Comparison of ENCODE assay signal across 25 cellular contexts in genomic region chr4:148883891-148884290, GRCh38.
A peak's percentile ranks its signal among the peaks of the same experiment; 100 is the strongest.
DNase-seq lines count a peak whose midpoint lies in the region; FAIRE-seq and TF ChIP-seq lines count a peak whose summit lies in the region.
"Had no signal": no experiment of that assay in that cellular context is flagged by ENCODE, and none has a peak within 500 bp of the region (broad histone marks: within the 10 kb centered on the region; RNA-seq: fewer than 3 reads in every experiment).

No MANE protein-coding gene starts in this region.

- H3K9ac ChIP-seq in OCI-LY3 (ENCODE audit: low read length) (no peak overlapping the region), H1 (replicated peaks in 1 of 4; ENCODE audit: extremely low read depth in 1 of 4, low read depth in 3 of 4, low read length in 3 of 4) (no peak overlapping the region)
- H3K9ac ChIP-seq: BLaER1 treated with 17β-estradiol and CSF1 and Interleukin-3, amounts not matched to agents 10 nM and 100 nM had no signal

- H4K5ac ChIP-seq in H1 (ENCODE audit: insufficient read length, low read depth, low read length), result no peak overlapping the region

- WGBS in H1 (ENCODE audit: extremely low coverage in 1 of 2, insufficient coverage in 1 of 2, insufficient read length in 1 of 2, insufficient replicate concordance in 2 of 2, low coverage in 1 of 2, low lambda C conversion rate in 2 of 2, missing lambda C conversion rate in 1 of 2), 2 experiments, result 83% methylated on average over 3 of the region's 3 CpGs; no CpG with 5 or more reads in 1 of the 2 experiments
- 87% methylated on average over 3 of the region's 3 CpGs for WGBS in esophagus muscularis mucosa

- no peak overlapping the region for H3K56ac ChIP-seq in H1 (replicated peaks; ENCODE audit: insufficient read length, low read depth, low read length)

- TF ChIP-seq RAD21 in H1 (IDR thresholded peaks at IDR 0.05 in 1 of 2, conservative IDR thresholded peaks at IDR 0.05 in 1 of 2; ENCODE audit: low read depth in 2 of 2, low read length in 2 of 2), result no peak

- intact Hi-C loops in Calu3 (cut with micrococcal nuclease; ENCODE audit: unreplicated experiment) (no loop called here), esophagus muscularis mucosa (cut with DNase I) (no loop called here)

- H3K23ac ChIP-seq in H1 (ENCODE audit: insufficient read length), result no peak overlapping the region

- no peak for TF ChIP-seq POLR2A in H1 (IDR thresholded peaks at IDR 0.05; ENCODE audit: control extremely low read depth in 1 of 2, low read depth in 2 of 2, low read length in 2 of 2)
- TF ChIP-seq POLR2A in esophagus muscularis mucosa (IDR thresholded peaks at IDR 0.05; ENCODE audit: low read depth), result no peak

- no peak overlapping the region for H3K14ac ChIP-seq in H1 (ENCODE audit: insufficient read length)

- H3K79me1 ChIP-seq in H1 (ENCODE audit: low read depth, low read length), result no peaks in the 10 kb centered on the region

- TF ChIP-seq CTCF in Calu3 (IDR thresholded peaks at IDR 0.05; ENCODE audit: unreplicated experiment) (no peak), OCI-LY3 (IDR thresholded peaks at IDR 0.05; ENCODE audit: low read depth, low read length) (no peak), H1 (IDR thresholded peaks at IDR 0.05; ENCODE audit: control extremely low read depth in 1 of 3, insufficient read depth in 1 of 3, low read depth in 1 of 3, low read length in 3 of 3) (no peak), esophagus muscularis mucosa (IDR thresholded peaks at IDR 0.05) (no peak), osteocyte (IDR thresholded peaks at IDR 0.05) (no peak)

- H3K4me3 ChIP-seq in OCI-LY3 (ENCODE audit: low read length) (no peak overlapping the region), H1 (ENCODE audit: extremely low read depth in 1 of 4, insufficient read depth in 2 of 4, low read depth in 3 of 4, low read length in 4 of 4) (no peak overlapping the region), esophagus muscularis mucosa (no peak overlapping the region)
- H3K4me3 ChIP-seq: A549; BLaER1 treated with 17β-estradiol and CSF1 and Interleukin-3, amounts not matched to agents 10 nM and 100 nM; GM12878 had no signal

- H3K9me3 Mint-ChIP-seq in Calu3 (ENCODE audit: low read depth, unreplicated experiment), result peaks cover 2% of the 10 kb centered on the region
- no peaks in the 10 kb centered on the region for H3K9me3 Mint-ChIP-seq in osteocyte (ENCODE audit: unreplicated experiment)
- H3K9me3 Mint-ChIP-seq: CD8-positive, alpha-beta T cell had no signal

- H2AFZ ChIP-seq in OCI-LY3 (ENCODE audit: low read depth, low read length), result peak overlapping the region; percentile 44; the same call in 1 of the 2 replicates
- no peak overlapping the region for H2AFZ ChIP-seq in H1 (ENCODE audit: low read length)

- H3K9me3 ChIP-seq in OCI-LY3 (ENCODE audit: insufficient read depth, low read length) (no peaks in the 10 kb centered on the region), H1 (ENCODE audit: insufficient read depth in 2 of 2, low read depth in 1 of 2, low read length in 1 of 2) (no peaks in the 10 kb centered on the region), esophagus muscularis mucosa (no peaks in the 10 kb centered on the region)
- H3K9me3 ChIP-seq: A549; BLaER1 treated with 17β-estradiol and CSF1 and Interleukin-3, amounts not matched to agents 10 nM and 100 nM; Caco-2 had no signal

- peak overlapping the region; percentile 58 for H3K27ac Mint-ChIP-seq in Calu3 (ENCODE audit: unreplicated experiment)
- no peak overlapping the region for H3K27ac Mint-ChIP-seq in osteocyte (ENCODE audit: unreplicated experiment)
- H3K27ac Mint-ChIP-seq: B cell; CD4-positive, alpha-beta T cell; CD8-positive, alpha-beta T cell had no signal

- no peak overlapping the region for H3K4me3 Mint-ChIP-seq in Calu3 (ENCODE audit: low read depth, unreplicated experiment)
- no peak overlapping the region for H3K4me3 Mint-ChIP-seq in osteocyte (ENCODE audit: unreplicated experiment)
- H3K4me3 Mint-ChIP-seq: B cell; CD4-positive, alpha-beta T cell; CD8-positive, alpha-beta T cell had no signal

- no peak overlapping the region for H4K91ac ChIP-seq in H1 (replicated peaks; ENCODE audit: insufficient read length, low read length)

- H3K36me3 ChIP-seq in OCI-LY3 (replicated peaks; ENCODE audit: low read depth, low read length) (no peaks in the 10 kb centered on the region), H1 (ENCODE audit: control insufficient read depth in 2 of 4, insufficient read depth in 4 of 4, low read length in 3 of 4) (no peaks in the 10 kb centered on the region), esophagus muscularis mucosa (no peaks in the 10 kb centered on the region)
- H3K36me3 ChIP-seq: BLaER1 treated with 17β-estradiol and CSF1 and Interleukin-3, amounts not matched to agents 10 nM and 100 nM had no signal

- CTCF ChIA-PET in Calu3 (lab: Charles Lee) (no interaction called here), H1 (lab: Charles Lee; ENCODE audit: partially characterized antibody) (no interaction called here)

- POLR2A ChIA-PET in H1 (lab: Charles Lee; ENCODE audit: partially characterized antibody), result no interaction called here

- no peaks in the 10 kb centered on the region; the same call in 1 of the 2 replicates for H3K23me2 ChIP-seq in H1 (ENCODE audit: low read depth, low read length)

- H2BK15ac ChIP-seq in H1 (ENCODE audit: low read length), result no peak overlapping the region

- H3K36me3 Mint-ChIP-seq in Calu3 (ENCODE audit: insufficient read depth, unreplicated experiment), result no peaks in the 10 kb centered on the region
- no peaks in the 10 kb centered on the region for H3K36me3 Mint-ChIP-seq in osteocyte (ENCODE audit: unreplicated experiment)
- H3K36me3 Mint-ChIP-seq: CD8-positive, alpha-beta T cell had no signal

- H2AK5ac ChIP-seq in H1 (ENCODE audit: low read depth, low read length), result no peak overlapping the region; the same call in 1 of the 2 replicates

- H3K27me3 Mint-ChIP-seq in Calu3 (ENCODE audit: unreplicated experiment) (no peaks in the 10 kb centered on the region), osteocyte (ENCODE audit: unreplicated experiment) (no peaks in the 10 kb centered on the region)
- H3K27me3 Mint-ChIP-seq: B cell had no signal

- DNase-seq in Calu3, result no peak
- DNase-seq in H1 (ENCODE audit: low read depth in 1 of 2, low spot score in 2 of 2), result no peak
- no peak for DNase-seq in esophagus muscularis mucosa (ENCODE audit: extremely low spot score)
- no peak for DNase-seq in osteocyte (ENCODE audit: extremely low spot score, unreplicated experiment)
- DNase-seq in ureter (ENCODE audit: low spot score), result no peak
- DNase-seq: AML-193; Caco-2; CD4-positive, alpha-beta T cell; CD8-positive, alpha-beta T cell; DMS 273 treated with DMSO at 0.1 percent for 48 hours; DMS153; DMS53; DMS79; DND-41; EL; GDM1 had no signal

- no peak overlapping the region; the same call in 1 of the 2 replicates for H2BK20ac ChIP-seq in H1 (ENCODE audit: low read length)

- no TSS peak for BruUV-seq in Calu3 (replicated peaks; lab: Mats Ljungman, UMichigan)

- H4K20me1 ChIP-seq in OCI-LY3 (ENCODE audit: insufficient read depth, low read length) (no peaks in the 10 kb centered on the region), H1 (replicated peaks in 1 of 2; ENCODE audit: control insufficient read depth in 1 of 2, insufficient read depth in 2 of 2, low read length in 2 of 2) (no peaks in the 10 kb centered on the region)
- H4K20me1 ChIP-seq: BLaER1 treated with 17β-estradiol and CSF1 and Interleukin-3, amounts not matched to agents 10 nM and 100 nM had no signal

- H3K4me1 ChIP-seq in OCI-LY3 (ENCODE audit: low read length), result no peaks in the 10 kb centered on the region
- peaks cover 3 to 11% (median 6%) of the 10 kb centered on the region in 4 experiments for H3K4me1 ChIP-seq in H1 (replicated peaks in 1 of 4; ENCODE audit: control insufficient read depth in 3 of 4, insufficient read depth in 4 of 4, low read length in 3 of 4)
- no peaks in the 10 kb centered on the region for H3K4me1 ChIP-seq in esophagus muscularis mucosa
- H3K4me1 ChIP-seq: A549; BLaER1 treated with 17β-estradiol and CSF1 and Interleukin-3, amounts not matched to agents 10 nM and 100 nM; Caco-2 had no signal

- H3K79me2 ChIP-seq in OCI-LY3 (ENCODE audit: low read length) (no peaks in the 10 kb centered on the region), H1 (ENCODE audit: control insufficient read depth in 1 of 2, insufficient read depth in 2 of 2, low read length in 2 of 2) (no peaks in the 10 kb centered on the region)

- peak overlapping the region; percentile 77; the same call in 1 of the 2 replicates for H2BK12ac ChIP-seq in H1 (ENCODE audit: low read depth, low read length)

- H3K4me2 ChIP-seq in OCI-LY3 (ENCODE audit: low read length) (no peak overlapping the region), H1 (ENCODE audit: insufficient read depth in 1 of 2, low read depth in 2 of 2, low read length in 2 of 2) (no peak overlapping the region)
- H3K4me2 ChIP-seq: A549; BLaER1 treated with 17β-estradiol and CSF1 and Interleukin-3, amounts not matched to agents 10 nM and 100 nM had no signal

- H3K4me1 Mint-ChIP-seq in Calu3 (ENCODE audit: low read depth, unreplicated experiment), result no peaks in the 10 kb centered on the region
- no peaks in the 10 kb centered on the region for H3K4me1 Mint-ChIP-seq in osteocyte (ENCODE audit: unreplicated experiment)
- H3K4me1 Mint-ChIP-seq: B cell had no signal

- no peak overlapping the region for H3K27ac ChIP-seq in OCI-LY3 (ENCODE audit: low read length)
- no peak overlapping the region for H3K27ac ChIP-seq in H1 (ENCODE audit: low read depth, low read length)
- H3K27ac ChIP-seq in esophagus muscularis mucosa (replicated peaks in 1 of 4), result no peak overlapping the region
- H3K27ac ChIP-seq: 22Rv1; A549; BLaER1 treated with 17β-estradiol and CSF1 and Interleukin-3, amounts not matched to agents 10 nM and 100 nM; C4-2B had no signal

- TF ChIP-seq EP300 in H1 (IDR thresholded peaks at IDR 0.05; ENCODE audit: borderline replicate concordance in 1 of 2, low read depth in 2 of 2, low read length in 2 of 2) (no peak), esophagus muscularis mucosa (IDR thresholded peaks at IDR 0.05) (no peak)

- no peak overlapping the region for H2BK5ac ChIP-seq in H1 (ENCODE audit: low read depth, low read length)

- no peak overlapping the region for H2BK120ac ChIP-seq in H1 (replicated peaks; ENCODE audit: low read depth, low read length)

- no peak overlapping the region for H3K4ac ChIP-seq in H1 (replicated peaks; ENCODE audit: insufficient read length, low read depth, low read length)

- no peak overlapping the region for H4K8ac ChIP-seq in H1 (ENCODE audit: extremely low read depth, insufficient read depth, low read length)

- FAIRE-seq in H1 (lab: Jason Lieb, UNC), result no peak
- FAIRE-seq: A549, GM12878, GM12892, GM18507 had no signal

- H3K18ac ChIP-seq in H1 (ENCODE audit: extremely low read depth, low read length), result no peak overlapping the region

- H3K27me3 ChIP-seq in OCI-LY3 (ENCODE audit: low read depth, low read length), result no peaks in the 10 kb centered on the region
- H3K27me3 ChIP-seq in H1 (replicated peaks in 1 of 4; ENCODE audit: control insufficient read depth in 3 of 4, extremely low read depth in 1 of 4, insufficient read depth in 3 of 4, low read length in 3 of 4), result no peaks in the 10 kb centered on the region
- no peaks in the 10 kb centered on the region for H3K27me3 ChIP-seq in esophagus muscularis mucosa
- H3K27me3 ChIP-seq: BLaER1 treated with 17β-estradiol and CSF1 and Interleukin-3, amounts not matched to agents 10 nM and 100 nM had no signal

TF ChIP-seq in H1, 55 proteins besides CTCF, POLR2A, EP300 and RAD21 (continues in another document):
- TF ChIP-seq KDM1A (IDR thresholded peaks at IDR 0.05; ENCODE audit: borderline replicate concordance, low read length), result no peak
